ENCODE assay signal across 10 cellular contexts in genomic region chr3:15645740-15646490, GRCh38. TPM values are rescaled to one million over a fixed set of nuclear protein-coding genes. Genes with fewer than 3 reads are reported as not detected.
DNase-seq lines count a peak whose midpoint lies in the region; ATAC-seq and TF ChIP-seq lines count a peak whose summit lies in the region.
"Had no signal": no experiment of that assay in that cellular context is flagged by ENCODE, and none has a peak within 500 bp of the region (broad histone marks: within the 10 kb centered on the region; RNA-seq: fewer than 3 reads in every experiment).

No MANE protein-coding gene starts in this region.

- H3K36me3 ChIP-seq in heart right ventricle (peaks cover 0 to 29% (median 0%) of the 10 kb centered on the region in 9 donors), body of pancreas (replicated peaks in 1 of 2; ENCODE audit: insufficient read depth in 1 of 2, low read depth in 2 of 2) (no peaks in the 10 kb centered on the region)

- peak overlapping the region in 6 of 10 donors; percentile 54 to 89 (median 81) for H3K27ac ChIP-seq in heart right ventricle
- peak overlapping the region in 3 of 4 donors; percentile 85 to 87 (median 85) for H3K27ac ChIP-seq in body of pancreas
- H3K27ac ChIP-seq: C4-2B, HL-60 had no signal

- intact Hi-C loops in heart right ventricle (cut with DNase I) = loop anchor here in 1 of 10 donors (10.0 kb wide), 1 partner anchor 159 kb away; no protein-coding TSS in a partner anchor
- intact Hi-C loops in Right ventricle myocardium inferior (cut with DNase I) = no loop called here
- intact Hi-C loops in body of pancreas (cut with DNase I) = no loop called here

- no peak for TF ChIP-seq CTCF in heart right ventricle (IDR thresholded peaks at IDR 0.05)
- no peak for TF ChIP-seq CTCF in body of pancreas (IDR thresholded peaks at IDR 0.05)

- H3K9me3 ChIP-seq in heart right ventricle = no peaks in the 10 kb centered on the region
- H3K9me3 ChIP-seq in body of pancreas = no peaks in the 10 kb centered on the region

- DNase-seq in heart right ventricle (no peak), Right ventricle myocardium inferior (ENCODE audit: missing footprints) (no peak), body of pancreas (no peak), lung microvascular endothelial cell (ENCODE audit: low read depth in 2 of 2) (peak; percentile 96 to 97), NOMO-1 (lab: John Stamatoyannopoulos, UW; ENCODE audit: unreplicated experiment in 2 of 2) (no peak), HUDEP-2 (lab: John Stamatoyannopoulos, UW; ENCODE audit: unreplicated experiment in 76 of 76) (no peak), NCI-H1417 (lab: John Stamatoyannopoulos, UW) (no peak), NCI-H128 (lab: John Stamatoyannopoulos, UW; ENCODE audit: unreplicated experiment) (no peak)

- H3K4me3 ChIP-seq in heart right ventricle (no peak overlapping the region), body of pancreas (no peak overlapping the region)

- no peaks in the 10 kb centered on the region for H3K27me3 ChIP-seq in heart right ventricle
- H3K27me3 ChIP-seq in body of pancreas = no peaks in the 10 kb centered on the region

- TF ChIP-seq POLR2A in body of pancreas (IDR thresholded peaks at IDR 0.05) = no peak

- ATAC-seq in heart right ventricle = no peak
- no peak for ATAC-seq in Right ventricle myocardium inferior
- no peak for ATAC-seq in body of pancreas

- 82 to 88% methylated on average over 18 of the region's 18 CpGs for WGBS in heart right ventricle, 2 donors
- WGBS in body of pancreas, 2 donors = 85 to 86% methylated on average over 18 of the region's 18 CpGs

- peaks cover 6 to 35% (median 25%) of the 10 kb centered on the region in 9 donors for H3K4me1 ChIP-seq in heart right ventricle
- peaks cover 24% of the 10 kb centered on the region for H3K4me1 ChIP-seq in body of pancreas

RNA-seq across cellular contexts. Expression of gene BTD, which starts 44.4 kb away (rescaled TPM):
- 10 to 100 TPM in 8 of 10 donors, 1 to 10 TPM in 2; 8.8 to 17.2 (median 13.5) TPM for total RNA-seq in heart right ventricle
- 1 to 10 TPM; 4.8 to 8.3 TPM for polyA plus RNA-seq in heart right ventricle
- 13.5 TPM for total RNA-seq in Right ventricle myocardium inferior
- 10 to 100 TPM in 1 of 2 donors, 1 to 10 TPM in 1; 8.2 to 24.4 TPM for total RNA-seq in body of pancreas
- total RNA-seq in lung microvascular endothelial cell = 29.9 and 41.1 TPM in 2 replicates

RNA-seq across cellular contexts. Expression of gene HACL1, which starts 44.5 kb away (rescaled TPM):
- total RNA-seq in heart right ventricle = 10 to 100 TPM; 12.4 to 20.5 (median 14.1) TPM
- 10 to 100 TPM in 1 of 2 donors, 1 to 10 TPM in 1; 7.5 to 11.1 TPM for polyA plus RNA-seq in heart right ventricle
- total RNA-seq in Right ventricle myocardium inferior = 12.5 TPM
- 10 to 100 TPM; 12.5 to 19.5 TPM for total RNA-seq in body of pancreas
- 24.8 and 26.2 TPM in 2 replicates for total RNA-seq in lung microvascular endothelial cell

Comparison
In these comparisons a context has a peak if more than half of its experiments do, and no peak if none do; other contexts are left out.
1. DNase-seq: peak in lung microvascular endothelial cell (2 of 2); none in heart right ventricle (0 of 2), Right ventricle myocardium inferior (single experiment), body of pancreas (0 of 4), NOMO-1 (0 of 2), HUDEP-2 (0 of 76), NCI-H1417 (0 of 3) and NCI-H128 (single experiment).